Comparison of ENCODE assay signal across 18 cellular contexts in genomic region chr11:61760946-61761345, GRCh38. TPM values are rescaled to one million over a fixed set of nuclear protein-coding genes. Genes with fewer than 3 reads are reported as not detected.
DNase-seq lines count a peak whose midpoint lies in the region; ATAC-seq and TF ChIP-seq lines count a peak whose summit lies in the region.
"Had no signal": no experiment of that assay in that cellular context is flagged by ENCODE, and none has a peak within 500 bp of the region (broad histone marks: within the 10 kb centered on the region; RNA-seq: fewer than 3 reads in every experiment).

No MANE protein-coding gene starts in this region.

- no peaks in the 10 kb centered on the region for H3K27me3 ChIP-seq in hepatocyte
- no peaks in the 10 kb centered on the region for H3K27me3 ChIP-seq in neuronal stem cell (ENCODE audit: control insufficient read depth in 3 of 3, insufficient read depth in 3 of 3, low read depth in 1 of 3, low read length in 3 of 3)
- H3K27me3 ChIP-seq in ascending aorta, result no peaks in the 10 kb centered on the region
- H3K27me3 ChIP-seq in CD8-positive, alpha-beta T cell (ENCODE audit: insufficient read depth, low read length), result no peaks in the 10 kb centered on the region
- peaks cover 10% of the 10 kb centered on the region for H3K27me3 ChIP-seq in lower lobe of right lung (ENCODE audit: low read depth)

- peaks cover 8% of the 10 kb centered on the region for H3K27me3 Mint-ChIP-seq in CD8-positive, alpha-beta T cell (ENCODE audit: low read depth)

- H4K20me1 ChIP-seq in hepatocyte (ENCODE audit: insufficient read depth, poor library complexity, severe bottlenecking), result no peaks in the 10 kb centered on the region

- CTCF ChIA-PET in CD8-positive, alpha-beta T cell (lab: Charles Lee), result no interaction called here

- intact Hi-C loops in ascending aorta (cut with DNase I), result no loop called here
- intact Hi-C loops in CD8-positive, alpha-beta T cell (cut with DNase I, micrococcal nuclease), result no loop called here
- intact Hi-C loops in lower lobe of right lung (cut with DNase I), result no loop called here

- H3K23ac ChIP-seq in neuronal stem cell (ENCODE audit: low read depth, low read length, poor library complexity), result no peak overlapping the region

- ATAC-seq in CD8-positive, alpha-beta T cell, result no peak
- ATAC-seq in lower lobe of right lung, result no peak
- ATAC-seq in GM18505 (IDR thresholded peaks at IDR 0.05; ENCODE audit: unreplicated experiment), result no peak
- ATAC-seq: PC-3 had no signal

- H2AK5ac ChIP-seq in neuronal stem cell (ENCODE audit: low read depth, low read length), result peak overlapping the region; percentile 79

- H2BK120ac ChIP-seq in neuronal stem cell (ENCODE audit: low read depth, low read length), result peak overlapping the region; percentile 99

- H3K79me2 ChIP-seq in hepatocyte, result peaks cover 93% of the 10 kb centered on the region

- H3K27ac Mint-ChIP-seq in CD8-positive, alpha-beta T cell, result no peak overlapping the region
- H3K27ac Mint-ChIP-seq: B cell; CD4-positive, alpha-beta T cell had no signal

- H3K36me3 ChIP-seq in hepatocyte (replicated peaks; ENCODE audit: insufficient read depth, low read depth) (no peaks in the 10 kb centered on the region), neuronal stem cell (replicated peaks in 1 of 2; ENCODE audit: control insufficient read depth in 2 of 2, insufficient read depth in 2 of 2, low read length in 2 of 2) (no peaks in the 10 kb centered on the region), ascending aorta (no peaks in the 10 kb centered on the region), lower lobe of right lung (no peaks in the 10 kb centered on the region)
- no peaks in the 10 kb centered on the region for H3K36me3 ChIP-seq in CD8-positive, alpha-beta T cell (ENCODE audit: insufficient read depth, low read length)
- H3K36me3 ChIP-seq: HAP-1, SJCRH30 had no signal

- H3K4me3 ChIP-seq in hepatocyte (no peak overlapping the region), neuronal stem cell (ENCODE audit: low read length in 2 of 2) (no peak overlapping the region), ascending aorta (no peak overlapping the region), lower lobe of right lung (no peak overlapping the region)
- no peak overlapping the region for H3K4me3 ChIP-seq in CD8-positive, alpha-beta T cell (ENCODE audit: low read depth, low read length)
- H3K4me3 ChIP-seq: HAP-1, SJCRH30 had no signal

- no peaks in the 10 kb centered on the region for H3K36me3 Mint-ChIP-seq in CD8-positive, alpha-beta T cell

- H3K4me2 ChIP-seq in hepatocyte (no peak overlapping the region), neuronal stem cell (ENCODE audit: insufficient read depth, low read length, poor library complexity, severe bottlenecking) (no peak overlapping the region)

- 93% methylated on average over 7 of the region's 13 CpGs for WGBS in hepatocyte (ENCODE audit: low lambda C conversion rate, missing lambda C conversion rate)
- no CpG with 5 or more reads among the region's 13 CpGs for WGBS in neuronal stem cell (ENCODE audit: extremely low coverage in 2 of 2, insufficient read length in 2 of 2, insufficient replicate concordance in 1 of 2), 2 donors

- peaks cover 6% of the 10 kb centered on the region for H3K4me1 Mint-ChIP-seq in CD8-positive, alpha-beta T cell (ENCODE audit: low read depth)

- peak overlapping the region; percentile 78 for H2BK15ac ChIP-seq in neuronal stem cell (ENCODE audit: low read length)

- peaks cover 79% of the 10 kb centered on the region for H3K4me1 ChIP-seq in hepatocyte (ENCODE audit: insufficient read depth)
- H3K4me1 ChIP-seq in neuronal stem cell (ENCODE audit: control insufficient read depth in 2 of 2, insufficient read depth in 1 of 2, low read depth in 1 of 2, low read length in 2 of 2), result peaks cover 9 to 35% of the 10 kb centered on the region in 2 donors
- H3K4me1 ChIP-seq in ascending aorta, result no peaks in the 10 kb centered on the region
- peaks cover 4% of the 10 kb centered on the region for H3K4me1 ChIP-seq in CD8-positive, alpha-beta T cell (ENCODE audit: insufficient read depth, low read length)
- no peaks in the 10 kb centered on the region for H3K4me1 ChIP-seq in lower lobe of right lung
- H3K4me1 ChIP-seq: HAP-1 had no signal

- H3K9me2 ChIP-seq in hepatocyte (replicated peaks; ENCODE audit: insufficient read depth), result no peaks in the 10 kb centered on the region

- H3K9ac ChIP-seq in neuronal stem cell (ENCODE audit: low read depth, low read length, poor library complexity), result no peak overlapping the region

- peak overlapping the region; percentile 85 for H2BK5ac ChIP-seq in neuronal stem cell (ENCODE audit: low read length)

- no peak overlapping the region for H4K91ac ChIP-seq in neuronal stem cell (ENCODE audit: low read depth, low read length, poor library complexity)

- H3K79me1 ChIP-seq in neuronal stem cell (ENCODE audit: low read depth, low read length), result peaks cover 5% of the 10 kb centered on the region

- no peak for TF ChIP-seq CTCF in hepatocyte (IDR thresholded peaks at IDR 0.05; ENCODE audit: poor library complexity)
- TF ChIP-seq CTCF in ascending aorta (IDR thresholded peaks at IDR 0.05), result no peak
- no peak for TF ChIP-seq CTCF in CD8-positive, alpha-beta T cell (IDR thresholded peaks at IDR 0.05)
- no peak for TF ChIP-seq CTCF in lower lobe of right lung (IDR thresholded peaks at IDR 0.05)

- peak overlapping the region; percentile 82 for H3K14ac ChIP-seq in neuronal stem cell (ENCODE audit: low read length)

- H3K9me3 ChIP-seq in hepatocyte (ENCODE audit: low read depth) (no peaks in the 10 kb centered on the region), neuronal stem cell (replicated peaks in 1 of 2; ENCODE audit: control insufficient read depth in 2 of 2, insufficient read depth in 1 of 2, low read depth in 1 of 2, low read length in 2 of 2) (peaks cover 0 to 3% of the 10 kb centered on the region in 2 donors), ascending aorta (no peaks in the 10 kb centered on the region), lower lobe of right lung (no peaks in the 10 kb centered on the region)
- H3K9me3 ChIP-seq in CD8-positive, alpha-beta T cell (ENCODE audit: low read length), result no peaks in the 10 kb centered on the region
- H3K9me3 ChIP-seq: HAP-1, SJCRH30 had no signal

- peak overlapping the region; percentile 24 for H2BK12ac ChIP-seq in neuronal stem cell (ENCODE audit: low read length)

- no peak overlapping the region for H2AFZ ChIP-seq in hepatocyte
- H2AFZ ChIP-seq in neuronal stem cell (ENCODE audit: low read length), result no peak overlapping the region

- no peak overlapping the region for H4K8ac ChIP-seq in neuronal stem cell (ENCODE audit: low read depth, low read length)

- POLR2A ChIA-PET in CD8-positive, alpha-beta T cell (lab: Charles Lee), result no interaction called here

- DNase-seq in anterior cingulate cortex (lab: John Stamatoyannopoulos, UW), result peak in 52 of 58 donors; percentile 13 to 94 (median 76)
- no peak for DNase-seq in hepatocyte (ENCODE audit: low spot score)
- DNase-seq in neuronal stem cell (ENCODE audit: low spot score), result no peak
- no peak for DNase-seq in ascending aorta (ENCODE audit: low spot score in 2 of 2)
- no peak for DNase-seq in CD8-positive, alpha-beta T cell
- DNase-seq in lower lobe of right lung, result no peak
- DNase-seq: CD4-positive, alpha-beta T cell; DMS79; NCI-H1417; NCI-H2029; NCI-H2171; NCI-H446 treated with DMSO at 0.1 percent for 48 hours; PC-3; SJCRH30 had no signal

- TF ChIP-seq POLR2A in GM18505 (IDR thresholded peaks at IDR 0.05; ENCODE audit: borderline replicate concordance, extremely low read depth, insufficient read depth, insufficient read length), result no peak

- peak overlapping the region; percentile 90 for H3K18ac ChIP-seq in neuronal stem cell (ENCODE audit: low read length)

- H3K27ac ChIP-seq in hepatocyte (peak overlapping the region; percentile 89), neuronal stem cell (replicated peaks; ENCODE audit: low read length) (no peak overlapping the region), temporal lobe (ENCODE audit: low read depth, low read length) (peak overlapping the region; percentile 96), ascending aorta (no peak overlapping the region), lower lobe of right lung (no peak overlapping the region)
- H3K27ac ChIP-seq in CD8-positive, alpha-beta T cell (ENCODE audit: low read depth, low read length), result no peak overlapping the region
- H3K27ac ChIP-seq: SJCRH30 had no signal

- H3K9me3 Mint-ChIP-seq in CD8-positive, alpha-beta T cell, result no peaks in the 10 kb centered on the region
- H3K9me3 Mint-ChIP-seq: CD4-positive, alpha-beta T cell had no signal

- H3K4ac ChIP-seq in neuronal stem cell (ENCODE audit: low read length), result peak overlapping the region; percentile 38

- no peak overlapping the region for H3K4me3 Mint-ChIP-seq in CD8-positive, alpha-beta T cell
- H3K4me3 Mint-ChIP-seq: B cell; CD4-positive, alpha-beta T cell had no signal

RNA-seq across cellular contexts. Expression of gene MYRF, which starts 8.5 kb away (rescaled TPM):
- total RNA-seq in hepatocyte, result 42.2 and 57.3 TPM in 2 replicates
- 96.7 and 115 TPM in 2 replicates for polyA plus RNA-seq in hepatocyte
- polyA plus RNA-seq in neuronal stem cell (2013, experiment 1 of 2), result 5.7 TPM
- polyA plus RNA-seq in neuronal stem cell (2013, experiment 2 of 2), result 6.0 TPM
- 1.2 TPM for total RNA-seq in temporal lobe
- total RNA-seq in ascending aorta, result not detected
- under 1 TPM; 0.62 to 0.67 TPM for total RNA-seq in CD8-positive, alpha-beta T cell
- total RNA-seq in lower lobe of right lung, result 37.9 TPM

RNA-seq across cellular contexts. Expression of gene TMEM258, which starts 31.5 kb away (rescaled TPM):
- total RNA-seq in hepatocyte (64.7 and 90.9 TPM in 2 replicates), temporal lobe (17.2 TPM), ascending aorta (26.4 TPM), lower lobe of right lung (104 TPM)
- polyA plus RNA-seq in hepatocyte, result 253 and 255 TPM in 2 replicates
- polyA plus RNA-seq in neuronal stem cell (2013, experiment 1 of 2), result 258 TPM
- 242 TPM for polyA plus RNA-seq in neuronal stem cell (2013, experiment 2 of 2)
- total RNA-seq in CD8-positive, alpha-beta T cell, result 10 to 100 TPM; 48.1 to 53.9 TPM

RNA-seq across cellular contexts. Expression of gene FEN1, which starts 31.8 kb away (rescaled TPM):
- total RNA-seq in hepatocyte, result 14.2 and 15.4 TPM in 2 replicates
- 13.6 and 21.0 TPM in 2 replicates for polyA plus RNA-seq in hepatocyte
- polyA plus RNA-seq in neuronal stem cell (2013, experiment 1 of 2), result 30.6 TPM
- polyA plus RNA-seq in neuronal stem cell (2013, experiment 2 of 2), result 31.0 TPM
- 10.6 TPM for total RNA-seq in temporal lobe
- total RNA-seq in ascending aorta, result 1.5 TPM
- 10 to 100 TPM; 12.9 to 15.2 TPM for total RNA-seq in CD8-positive, alpha-beta T cell
- 5.4 TPM for total RNA-seq in lower lobe of right lung

RNA-seq across cellular contexts. Expression of gene FADS1, which starts 55.9 kb away (rescaled TPM):
- total RNA-seq in hepatocyte (151 and 159 TPM in 2 replicates), temporal lobe (50.4 TPM), ascending aorta (47.1 TPM), lower lobe of right lung (63.6 TPM)
- 218 and 230 TPM in 2 replicates for polyA plus RNA-seq in hepatocyte
- 171 TPM for polyA plus RNA-seq in neuronal stem cell (2013, experiment 1 of 2)
- 174 TPM for polyA plus RNA-seq in neuronal stem cell (2013, experiment 2 of 2)
- total RNA-seq in CD8-positive, alpha-beta T cell, result 1 to 10 TPM; 3.1 TPM

Comparison
In these comparisons a context has a peak if more than half of its experiments do, and no peak if none do; other contexts are left out.
1. DNase-seq: peak in anterior cingulate cortex (52 of 58); none in hepatocyte (single experiment), neuronal stem cell (single experiment), ascending aorta (0 of 2), CD8-positive, alpha-beta T cell (0 of 7) and lower lobe of right lung (single experiment).
2. H3K27ac ChIP-seq: peak in hepatocyte (single experiment) and temporal lobe (single experiment); none in neuronal stem cell (single experiment), ascending aorta (0 of 2), CD8-positive, alpha-beta T cell (single experiment) and lower lobe of right lung (single experiment).
3. RNA of gene MYRF, which starts 8.5 kb away (total RNA-seq): 42.2 to 57.3 TPM in hepatocyte and 37.9 TPM in lower lobe of right lung (single experiment); 1.2 TPM in temporal lobe (single experiment), 0.62 to 0.67 TPM in CD8-positive, alpha-beta T cell and not detected in ascending aorta (single experiment); every median in the first group is over 10 times any median in the second.